1 cellular context compared by ENCODE assay signal in genomic region chr17:57858838-57859237, GRCh38.
TF ChIP-seq lines count a peak whose summit lies in the region.

No MANE protein-coding gene starts in this region.

TF ChIP-seq in SK-N-SH, 30 proteins besides CTCF, POLR2A, EP300 and RAD21 (continued from another document):
- TF ChIP-seq REST (IDR thresholded peaks at IDR 0.05; ENCODE audit: low read depth, low read length) = no peak
